In the genomic region with DNA sequence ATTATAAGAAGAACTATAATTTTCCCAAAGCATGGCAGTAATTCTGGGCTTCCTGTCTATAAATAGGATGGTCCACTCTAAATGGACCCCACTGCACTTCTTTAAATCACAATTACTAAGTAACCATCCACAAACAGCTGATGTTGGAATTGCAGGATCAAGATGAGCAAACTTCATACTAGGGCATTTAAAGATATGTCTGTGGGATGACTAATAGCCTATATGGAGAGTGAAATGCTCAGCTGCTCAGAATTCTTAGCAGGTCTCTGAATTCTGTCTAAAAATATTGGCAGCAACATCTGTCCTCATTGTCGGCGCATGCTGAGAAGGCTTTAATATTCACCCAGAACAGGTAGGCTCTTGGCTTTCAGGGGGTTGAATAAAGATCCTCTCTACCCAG, we compare ENCODE assay signal across 25 cellular contexts.
"Had no signal": no experiment of that assay in that cellular context is flagged by ENCODE, and none has a peak within 500 bp of the region (broad histone marks: within the 10 kb centered on the region; RNA-seq: fewer than 3 reads in every experiment).

No MANE protein-coding gene starts in this region.

- H3K4me3 ChIP-seq: heart left ventricle, left lung, lower lobe of right lung, pancreas, spleen, suprapubic skin, thoracic aorta, tibial artery, upper lobe of right lung had no signal

- H3K27ac Mint-ChIP-seq: immature natural killer cell; naive thymus-derived CD4-positive, alpha-beta T cell; natural killer cell treated with Interleukin-12 subunit alpha and Interleukin-12 subunit beta and Interleukin-15 and Interleukin-18, amount 100 ng/mL, for 72 hours; stimulated activated naive B cell treated with anti-CD40 and anti-IgM and Interleukin-4, amounts not matched to agents 10 μg/mL and 1 μg/mL and 100 μg/mL, for 72 hours had no signal

- DNase-seq: heart left ventricle; hypothalamus; immature natural killer cell; kidney; left colon; left lung; lower lobe of right lung; mammary epithelial cell; mesenchymal stem cell; naive thymus-derived CD4-positive, alpha-beta T cell; pancreas; posterior cingulate gyrus; retina; right cardiac atrium; small intestine; spleen; stimulated activated CD4-positive, alpha-beta T cell treated with anti-CD3 and anti-CD28 coated beads, Interleukin-2, amount 100 ng/mL, for 48 hours; stimulated activated naive B cell treated with anti-CD40 and anti-IgM and Interleukin-4, amounts not matched to agents 10 μg/mL and 1 μg/mL and 100 μg/mL, for 72 hours; stimulated activated naive CD8-positive, alpha-beta T cell treated with anti-CD3 and anti-CD28 coated beads, Interleukin-15, Interleukin-2, amounts not matched to agents 100 U/mL and 50 U/mL, for 24 hours; tibial artery; upper lobe of right lung had no signal

- H3K4me1 Mint-ChIP-seq: immature natural killer cell; naive thymus-derived CD4-positive, alpha-beta T cell; stimulated activated naive B cell treated with anti-CD40 and anti-IgM and Interleukin-4, amounts not matched to agents 10 μg/mL and 1 μg/mL and 100 μg/mL, for 72 hours had no signal

- H3K36me3 ChIP-seq: heart left ventricle, left lung, lower lobe of right lung, pancreas, spleen, suprapubic skin, thoracic aorta, tibial artery, upper lobe of right lung had no signal

- H3K36me3 Mint-ChIP-seq: immature natural killer cell; natural killer cell treated with Interleukin-12 subunit alpha and Interleukin-12 subunit beta and Interleukin-15 and Interleukin-18, amount 100 ng/mL, for 72 hours; stimulated activated naive B cell treated with anti-CD40 and anti-IgM and Interleukin-4, amounts not matched to agents 10 μg/mL and 1 μg/mL and 100 μg/mL, for 72 hours had no signal

- H3K4me1 ChIP-seq: heart left ventricle, left lung, lower lobe of right lung, spleen, suprapubic skin, tibial artery, upper lobe of right lung had no signal

- H3K27ac ChIP-seq: heart left ventricle, left lung, lower lobe of right lung, pancreas, spleen, suprapubic skin, thoracic aorta, tibial artery, upper lobe of right lung had no signal

- H3K27me3 ChIP-seq: heart left ventricle, left lung, pancreas, spleen, suprapubic skin, tibial artery, upper lobe of right lung had no signal

- H3K4me3 Mint-ChIP-seq: immature natural killer cell; naive thymus-derived CD4-positive, alpha-beta T cell; natural killer cell treated with Interleukin-12 subunit alpha and Interleukin-12 subunit beta and Interleukin-15 and Interleukin-18, amount 100 ng/mL, for 72 hours; stimulated activated naive B cell treated with anti-CD40 and anti-IgM and Interleukin-4, amounts not matched to agents 10 μg/mL and 1 μg/mL and 100 μg/mL, for 72 hours had no signal

- H3K9me3 ChIP-seq: heart left ventricle, left lung, lower lobe of right lung, pancreas, spleen, suprapubic skin, thoracic aorta, tibial artery, upper lobe of right lung had no signal

- H3K9me3 Mint-ChIP-seq: immature natural killer cell; natural killer cell treated with Interleukin-12 subunit alpha and Interleukin-12 subunit beta and Interleukin-15 and Interleukin-18, amount 100 ng/mL, for 72 hours; stimulated activated naive B cell treated with anti-CD40 and anti-IgM and Interleukin-4, amounts not matched to agents 10 μg/mL and 1 μg/mL and 100 μg/mL, for 72 hours had no signal

- ATAC-seq: heart left ventricle; left colon; left lung; lower lobe of right lung; naive thymus-derived CD4-positive, alpha-beta T cell; natural killer cell treated with Interleukin-12 subunit alpha and Interleukin-12 subunit beta and Interleukin-15 and Interleukin-18, amount 100 ng/mL, for 72 hours; pancreas; right cardiac atrium; sciatic nerve; stimulated activated naive B cell treated with anti-CD40 and anti-IgM and Interleukin-4, amounts not matched to agents 10 μg/mL and 1 μg/mL and 100 μg/mL, for 72 hours; stimulated activated naive CD8-positive, alpha-beta T cell treated with anti-CD3 and anti-CD28 coated beads, Interleukin-15, Interleukin-2, amounts not matched to agents 100 U/mL and 50 U/mL, for 24 hours; upper lobe of right lung had no signal
